Comparison of ENCODE assay signal across 9 cellular contexts in the genomic region with DNA sequence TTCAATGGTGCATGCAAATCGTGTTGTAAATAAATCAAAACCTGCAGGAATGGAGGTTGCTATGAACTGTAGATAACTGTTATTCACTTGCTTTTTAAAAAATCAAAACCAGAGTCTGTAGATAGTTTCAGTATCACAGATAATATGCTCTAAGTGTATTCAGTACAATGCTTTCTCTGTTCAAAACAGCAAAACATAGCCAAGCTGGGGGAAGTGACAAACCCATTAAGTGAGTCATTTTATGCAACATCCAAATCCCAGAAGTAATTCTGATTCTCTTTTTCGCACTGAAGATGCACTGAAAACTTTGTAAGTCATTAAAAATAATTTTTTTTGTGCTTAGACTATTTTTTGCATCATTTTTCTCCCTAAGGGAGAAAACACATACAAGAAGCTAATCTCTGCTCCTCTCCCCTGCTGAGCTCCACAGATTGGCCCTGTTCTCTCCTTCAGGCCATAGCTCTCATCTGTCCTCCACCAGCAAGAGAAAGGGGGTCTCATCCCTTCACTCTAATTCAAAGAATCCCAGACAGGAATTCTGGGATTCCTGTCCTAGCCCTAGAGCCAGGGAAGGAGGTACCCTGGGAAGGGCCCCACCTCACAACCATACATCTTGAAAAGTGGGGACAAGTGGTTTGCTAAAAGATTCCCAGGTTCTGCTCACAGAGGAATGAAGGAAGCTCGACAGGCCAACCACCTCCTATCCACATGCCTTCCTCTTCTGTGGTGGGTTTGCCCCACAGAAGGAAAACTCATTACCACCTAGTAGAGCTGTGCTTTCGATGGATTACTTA. TPM values are rescaled to one million over a fixed set of nuclear protein-coding genes. Genes with fewer than 3 reads are reported as not detected.
DNase-seq lines count a peak whose midpoint lies in the region; ATAC-seq and TF ChIP-seq lines count a peak whose summit lies in the region.
"Had no signal": no experiment of that assay in that cellular context is flagged by ENCODE, and none has a peak within 500 bp of the region (broad histone marks: within the 10 kb centered on the region; RNA-seq: fewer than 3 reads in every experiment).

No MANE protein-coding gene starts in this region.

- peaks cover 18% of the 10 kb centered on the region for H3K4me1 Mint-ChIP-seq in activated naive CD4-positive, alpha-beta T cell treated with anti-CD3 and anti-CD28 coated beads, Interleukin-2, amount 50 U/mL, for 24 hours
- H3K4me1 Mint-ChIP-seq in activated naive CD4-positive, alpha-beta T cell treated with anti-CD3 and anti-CD28 coated beads for 36 hours (ENCODE audit: low read depth), result peaks cover 14% of the 10 kb centered on the region
- peaks cover 0 to 13% of the 10 kb centered on the region in 2 donors for H3K4me1 Mint-ChIP-seq in effector memory CD8-positive, alpha-beta T cell (ENCODE audit: low read depth in 2 of 2)

- no peaks in the 10 kb centered on the region for H3K27me3 Mint-ChIP-seq in activated naive CD4-positive, alpha-beta T cell treated with anti-CD3 and anti-CD28 coated beads, Interleukin-2, amount 50 U/mL, for 24 hours
- H3K27me3 Mint-ChIP-seq in activated naive CD4-positive, alpha-beta T cell treated with anti-CD3 and anti-CD28 coated beads for 36 hours (ENCODE audit: low read depth), result no peaks in the 10 kb centered on the region
- no peaks in the 10 kb centered on the region for H3K27me3 Mint-ChIP-seq in effector memory CD8-positive, alpha-beta T cell

- no peak overlapping the region for H3K4me3 Mint-ChIP-seq in activated naive CD4-positive, alpha-beta T cell treated with anti-CD3 and anti-CD28 coated beads, Interleukin-2, amount 50 U/mL, for 24 hours
- H3K4me3 Mint-ChIP-seq in activated naive CD4-positive, alpha-beta T cell treated with anti-CD3 and anti-CD28 coated beads for 36 hours, result no peak overlapping the region
- H3K4me3 Mint-ChIP-seq in effector memory CD8-positive, alpha-beta T cell, result no peak overlapping the region

- no peaks in the 10 kb centered on the region for H3K9me3 Mint-ChIP-seq in activated naive CD4-positive, alpha-beta T cell treated with anti-CD3 and anti-CD28 coated beads, Interleukin-2, amount 50 U/mL, for 24 hours
- H3K9me3 Mint-ChIP-seq in activated naive CD4-positive, alpha-beta T cell treated with anti-CD3 and anti-CD28 coated beads for 36 hours, result no peaks in the 10 kb centered on the region
- H3K9me3 Mint-ChIP-seq in effector memory CD8-positive, alpha-beta T cell, result no peaks in the 10 kb centered on the region

- intact Hi-C loops in activated naive CD4-positive, alpha-beta T cell treated with anti-CD3 and anti-CD28 coated beads for 36 hours (cut with micrococcal nuclease), result loop anchor here (2.0 to 10.0 kb wide), 3 partner anchors 25 to 125 kb away; no protein-coding TSS in a partner anchor
- intact Hi-C loops in vagina (cut with DNase I), result no loop called here

- no peaks in the 10 kb centered on the region for H3K36me3 ChIP-seq in vagina

- H3K4me1 ChIP-seq in vagina, result peaks cover 15% of the 10 kb centered on the region

- H3K9me3 ChIP-seq in vagina, result no peaks in the 10 kb centered on the region

- H3K4me3 ChIP-seq in vagina, result no peak overlapping the region

- TF ChIP-seq CTCF in vagina (IDR thresholded peaks at IDR 0.05), result no peak

- peak; percentile 65 for ATAC-seq in HG03520 (IDR thresholded peaks at IDR 0.05; ENCODE audit: unreplicated experiment)
- no peak for ATAC-seq in effector memory CD8-positive, alpha-beta T cell (replicated peaks)

- H3K27ac Mint-ChIP-seq in activated naive CD4-positive, alpha-beta T cell treated with anti-CD3 and anti-CD28 coated beads, Interleukin-2, amount 50 U/mL, for 24 hours, result peak overlapping the region; percentile 53
- H3K27ac Mint-ChIP-seq in activated naive CD4-positive, alpha-beta T cell treated with anti-CD3 and anti-CD28 coated beads for 36 hours, result no peak overlapping the region
- peak overlapping the region in 1 of 2 donors; percentile 16 for H3K27ac Mint-ChIP-seq in effector memory CD8-positive, alpha-beta T cell

- CTCF ChIA-PET in activated naive CD4-positive, alpha-beta T cell treated with anti-CD3 and anti-CD28 coated beads for 36 hours (lab: Charles Lee), result interaction anchor here (0.7 to 1.1 kb wide), 5 partner anchors 8 to 63 kb away, joined by 3 to 5 read pairs (median 3); no protein-coding TSS in a partner anchor

- H3K27ac ChIP-seq in vagina, result peak overlapping the region; percentile 34

- H3K36me3 Mint-ChIP-seq in activated naive CD4-positive, alpha-beta T cell treated with anti-CD3 and anti-CD28 coated beads, Interleukin-2, amount 50 U/mL, for 24 hours, result no peaks in the 10 kb centered on the region
- H3K36me3 Mint-ChIP-seq in activated naive CD4-positive, alpha-beta T cell treated with anti-CD3 and anti-CD28 coated beads for 36 hours (ENCODE audit: low read depth), result no peaks in the 10 kb centered on the region
- H3K36me3 Mint-ChIP-seq in effector memory CD8-positive, alpha-beta T cell (ENCODE audit: insufficient read depth), result no peaks in the 10 kb centered on the region

- no peak for TF ChIP-seq POLR2A in vagina (IDR thresholded peaks at IDR 0.05)

- DNase-seq in activated naive CD4-positive, alpha-beta T cell treated with anti-CD3 and anti-CD28 coated beads for 36 hours, result no peak
- DNase-seq in fibroblast of peridontal ligament (ENCODE audit: extremely low read depth) (peak; percentile 56), vagina (ENCODE audit: extremely low spot score in 2 of 2) (no peak), SHP77 treated with DMSO at 0.1 percent for 48 hours (lab: John Stamatoyannopoulos, UW) (no peak), cerebellar nuclear complex (lab: John Stamatoyannopoulos, UW) (no peak)
- no peak for DNase-seq in effector memory CD8-positive, alpha-beta T cell
- DNase-seq: activated naive CD4-positive, alpha-beta T cell treated with anti-CD3 and anti-CD28 coated beads, Interleukin-2, amount 50 U/mL, for 16 hours had no signal

- no peaks in the 10 kb centered on the region for H3K27me3 ChIP-seq in vagina

RNA-seq across cellular contexts. Expression of a gene that starts 4.9 kb away (rescaled TPM):
- 1 to 10 TPM in 1 of 2 experiments, under 1 TPM in 1; 0.99 to 1.1 TPM for total RNA-seq in activated naive CD4-positive, alpha-beta T cell treated with anti-CD3 and anti-CD28 coated beads for 36 hours
- 7.6 TPM for total RNA-seq in vagina
